15 cellular contexts compared by ENCODE assay signal in the genomic region with DNA sequence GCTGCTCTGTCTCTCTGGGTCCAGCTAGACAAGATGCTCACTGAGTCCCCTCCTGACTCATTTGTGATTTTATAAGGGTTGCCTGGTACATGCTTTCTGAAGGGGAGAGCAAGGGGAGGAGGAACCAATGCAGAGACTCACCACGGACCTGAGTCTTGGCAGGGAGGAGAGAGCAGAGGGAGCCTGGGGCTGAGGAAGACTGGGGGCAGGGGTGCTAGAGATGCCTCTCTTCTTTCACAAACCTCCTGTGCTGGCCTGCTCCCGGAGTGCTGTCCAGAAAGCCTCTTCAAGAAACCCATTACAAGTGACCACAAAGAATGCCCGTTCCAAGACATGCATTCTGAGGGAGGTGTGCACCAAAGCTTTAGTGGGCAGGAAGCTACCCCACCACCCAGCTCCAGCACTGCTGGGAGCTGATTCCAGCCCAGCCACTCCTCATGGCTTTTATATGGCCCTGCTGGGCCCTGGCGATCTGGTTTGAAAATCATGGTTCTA.
"Had no signal": no experiment of that assay in that cellular context is flagged by ENCODE, and none has a peak within 500 bp of the region (broad histone marks: within the 10 kb centered on the region; RNA-seq: fewer than 3 reads in every experiment).

No MANE protein-coding gene starts in this region.

- H3K27me3 ChIP-seq: colonic mucosa, esophagus muscularis mucosa, suprapubic skin had no signal

- H3K9me3 Mint-ChIP-seq: activated naive CD8-positive, alpha-beta T cell treated with anti-CD3 and anti-CD28 coated beads for 36 hours; activated T-helper 1 cell treated with anti-CD3 and anti-CD28 coated beads, Interleukin-12 subunit alpha, Interleukin-12 subunit beta, Interleukin-2, Interleukin-4 antibody, amounts not matched to agents 30 ng/mL and 10 ng/mL and 1 ng/mL, durations not matched to agents 14 hours and 24 hours and 36 hours had no signal

- DNase-seq: activated naive CD8-positive, alpha-beta T cell treated with anti-CD3 and anti-CD28 coated beads for 36 hours; colonic mucosa; effector CD4-positive, alpha-beta T cell; kidney glomerular epithelial cell; naive thymus-derived CD8-positive, alpha-beta T cell; spleen; SW 1271 had no signal

- H3K4me3 ChIP-seq: colonic mucosa, esophagus muscularis mucosa, lung, spleen, suprapubic skin had no signal

- H3K27ac ChIP-seq: colonic mucosa, suprapubic skin had no signal

- H3K36me3 ChIP-seq: colonic mucosa, esophagus muscularis mucosa, suprapubic skin had no signal

- H3K4me3 Mint-ChIP-seq: activated naive CD8-positive, alpha-beta T cell treated with anti-CD3 and anti-CD28 coated beads for 36 hours; activated T-helper 1 cell treated with anti-CD3 and anti-CD28 coated beads, Interleukin-12 subunit alpha, Interleukin-12 subunit beta, Interleukin-2, Interleukin-4 antibody, amounts not matched to agents 30 ng/mL and 10 ng/mL and 1 ng/mL, durations not matched to agents 14 hours and 24 hours and 36 hours; naive thymus-derived CD8-positive, alpha-beta T cell; stimulated activated naive CD8-positive, alpha-beta T cell treated with anti-CD3 and anti-CD28 coated beads, Interleukin-15, Interleukin-2, amounts not matched to agents 100 ng/mL and 50 ng/mL, for 24 hours; type B pancreatic cell had no signal

- H3K36me3 Mint-ChIP-seq: activated naive CD8-positive, alpha-beta T cell treated with anti-CD3 and anti-CD28 coated beads for 36 hours had no signal

- H3K4me1 Mint-ChIP-seq: activated naive CD8-positive, alpha-beta T cell treated with anti-CD3 and anti-CD28 coated beads for 36 hours had no signal

- H3K27me3 Mint-ChIP-seq: type B pancreatic cell had no signal

- ATAC-seq: activated CD4-positive, CD25-positive, alpha-beta regulatory T cell treated with anti-CD3 and anti-CD28 coated beads, Interleukin-2, amount 50 U/mL, for 24 hours; naive thymus-derived CD8-positive, alpha-beta T cell; sciatic nerve had no signal

- H3K9me3 ChIP-seq: colonic mucosa, esophagus muscularis mucosa, suprapubic skin had no signal

- H3K4me1 ChIP-seq: colonic mucosa had no signal

- H3K27ac Mint-ChIP-seq: activated naive CD8-positive, alpha-beta T cell treated with anti-CD3 and anti-CD28 coated beads for 36 hours; activated T-helper 1 cell treated with anti-CD3 and anti-CD28 coated beads, Interleukin-12 subunit alpha, Interleukin-12 subunit beta, Interleukin-2, Interleukin-4 antibody, amounts not matched to agents 30 ng/mL and 10 ng/mL and 1 ng/mL, durations not matched to agents 14 hours and 24 hours and 36 hours; naive thymus-derived CD8-positive, alpha-beta T cell; stimulated activated naive CD8-positive, alpha-beta T cell treated with anti-CD3 and anti-CD28 coated beads, Interleukin-15, Interleukin-2, amounts not matched to agents 100 ng/mL and 50 ng/mL, for 24 hours; type B pancreatic cell had no signal
